In the genomic region with DNA sequence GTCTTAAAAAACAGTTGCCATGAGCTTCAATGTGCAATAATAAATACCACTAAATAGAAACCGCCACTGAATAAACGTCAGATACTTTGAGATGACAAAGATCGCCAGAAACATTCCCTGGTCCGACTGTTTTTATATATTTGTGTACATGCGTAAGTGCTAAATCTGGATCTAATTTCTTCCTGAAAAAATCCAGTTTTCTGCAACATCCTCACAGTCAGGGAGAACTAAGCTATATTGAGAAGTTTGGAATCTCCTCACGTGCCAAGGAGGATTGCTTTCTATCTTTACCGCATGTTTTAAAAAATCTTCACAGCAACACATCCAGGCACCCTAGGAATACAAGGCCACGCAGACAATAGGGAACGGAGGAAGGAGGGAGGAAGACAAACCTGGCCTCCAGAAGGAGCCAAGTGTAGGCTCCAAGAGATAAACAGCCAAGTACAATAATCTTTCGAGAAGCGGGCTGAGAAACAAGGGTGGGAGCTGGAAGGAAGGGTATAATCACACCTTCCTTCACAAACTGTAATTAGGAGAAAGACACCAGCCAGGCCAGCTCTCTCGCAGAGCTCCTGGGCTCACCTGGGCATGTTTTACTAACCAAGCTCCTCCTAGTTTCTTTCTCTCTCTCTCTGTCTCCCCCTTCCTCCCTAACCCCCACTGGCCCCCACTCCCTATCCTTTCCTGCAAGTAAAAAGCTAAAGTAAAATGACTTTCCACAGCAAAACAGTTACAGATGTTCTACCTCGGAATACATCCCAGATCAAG, we compare ENCODE assay signal across 1 cellular context.
TF ChIP-seq lines count a peak whose summit lies in the region.

No MANE protein-coding gene starts in this region.

TF ChIP-seq in SK-N-SH treated with all-trans-retinoic acid at 6 μM for 48 hours, 23 proteins besides CTCF, POLR2A, EP300 and RAD21 (continued from another document):
- TF ChIP-seq, protein P1, sequence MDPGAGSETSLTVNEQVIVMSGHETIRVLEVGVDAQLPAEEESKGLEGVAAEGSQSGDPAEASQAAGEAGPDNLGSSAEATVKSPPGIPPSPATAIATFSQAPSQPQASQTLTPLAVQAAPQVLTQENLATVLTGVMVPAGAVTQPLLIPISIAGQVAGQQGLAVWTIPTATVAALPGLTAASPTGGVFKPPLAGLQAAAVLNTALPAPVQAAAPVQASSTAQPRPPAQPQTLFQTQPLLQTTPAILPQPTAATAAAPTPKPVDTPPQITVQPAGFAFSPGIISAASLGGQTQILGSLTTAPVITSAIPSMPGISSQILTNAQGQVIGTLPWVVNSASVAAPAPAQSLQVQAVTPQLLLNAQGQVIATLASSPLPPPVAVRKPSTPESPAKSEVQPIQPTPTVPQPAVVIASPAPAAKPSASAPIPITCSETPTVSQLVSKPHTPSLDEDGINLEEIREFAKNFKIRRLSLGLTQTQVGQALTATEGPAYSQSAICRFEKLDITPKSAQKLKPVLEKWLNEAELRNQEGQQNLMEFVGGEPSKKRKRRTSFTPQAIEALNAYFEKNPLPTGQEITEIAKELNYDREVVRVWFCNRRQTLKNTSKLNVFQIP (CRISPR knock-in tag; IDR thresholded peaks at IDR 0.05; ENCODE audit: borderline replicate concordance, low read depth), result no peak
TF ChIP-seq in SK-N-SH treated with all-trans-retinoic acid at 6 μM for 48 hours: peak in this region for 0.
